ENCODE assay signal across 22 cellular contexts in the genomic region with DNA sequence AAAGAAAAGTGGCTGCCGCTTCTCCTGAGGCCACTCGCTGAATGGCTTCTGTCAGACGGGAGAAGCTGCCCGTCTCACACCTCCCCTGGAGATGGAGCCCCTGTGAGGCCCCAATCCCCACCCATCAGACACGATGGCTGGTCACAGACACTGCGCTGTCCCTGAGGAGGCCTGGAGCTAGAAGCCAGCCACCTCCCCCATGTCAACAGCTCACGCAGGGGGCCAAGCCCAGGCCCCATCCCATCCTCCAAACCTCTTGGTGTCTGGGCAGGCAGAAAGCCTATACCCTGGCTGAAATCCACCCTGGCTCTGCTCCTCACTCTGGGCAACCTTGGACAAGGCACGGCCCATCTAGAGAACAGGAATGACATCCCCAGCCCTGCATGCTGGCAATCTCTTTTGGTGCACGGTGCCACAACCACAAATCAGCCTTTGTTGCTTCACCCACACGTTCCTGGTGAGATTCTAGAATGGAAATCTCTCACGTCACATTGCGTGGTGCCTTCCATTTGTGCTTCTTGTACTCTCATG.
"Had no signal": no experiment of that assay in that cellular context is flagged by ENCODE, and none has a peak within 500 bp of the region (broad histone marks: within the 10 kb centered on the region; RNA-seq: fewer than 3 reads in every experiment).

No MANE protein-coding gene starts in this region.

- DNase-seq: activated CD4-positive, alpha-beta T cell treated with anti-CD3 and anti-CD28 coated beads for 4 hours; activated CD4-positive, CD25-positive, alpha-beta regulatory T cell; activated CD8-positive, alpha-beta memory T cell treated with anti-CD3 and anti-CD28 coated beads for 24 hours; activated effector memory CD4-positive, alpha-beta T cell treated with anti-CD3 and anti-CD28 coated beads, Interleukin-2, amount 50 U/mL, for 16 hours; activated naive CD4-positive, alpha-beta T cell treated with Interleukin-2 at 50 U/mL for 16 hours; activated naive CD8-positive, alpha-beta T cell treated with anti-CD3 and anti-CD28 coated beads, Interleukin-2, amount 50 U/mL, for 24 hours; activated T-cell treated with anti-CD3 and anti-CD28 coated beads, Interleukin-2, amount 50 U/mL, for 4 hours; amniotic stem cell; NCI-H1092; NCI-H1417; NCI-H1694 treated with DMSO at 0.1 percent for 48 hours; NCI-H2029 treated with DMSO at 0.1 percent for 48 hours; NCI-H345; NCI-H510A; NCI-H526 treated with DMSO at 0.1 percent for 48 hours; NCI-H82; T-cell had no signal

- H3K27me3 Mint-ChIP-seq: activated naive CD8-positive, alpha-beta T cell treated with anti-CD3 and anti-CD28 coated beads, Interleukin-2, amount 50 U/mL, for 24 hours had no signal

- H3K4me3 ChIP-seq: SK-N-MC had no signal

- H3K4me3 Mint-ChIP-seq: activated naive CD8-positive, alpha-beta T cell treated with anti-CD3 and anti-CD28 coated beads, Interleukin-2, amount 50 U/mL, for 24 hours; activated T-cell treated with anti-CD3 and anti-CD28 coated beads, Interleukin-2, amount 50 U/mL, for 4 hours; brain; T-cell had no signal

- ATAC-seq: activated naive CD4-positive, alpha-beta T cell treated with anti-CD3 and anti-CD28 coated beads, Interleukin-2, amount 50 U/mL, for 72 hours; activated naive CD8-positive, alpha-beta T cell treated with anti-CD3 and anti-CD28 coated beads, Interleukin-2, amount 50 U/mL, for 24 hours; activated T-cell treated with anti-CD3 and anti-CD28 coated beads, Interleukin-2, amount 50 U/mL, for 4 hours; T-cell had no signal

- H3K27ac ChIP-seq: KMS-11, SK-N-MC, VCaP had no signal

- H3K36me3 Mint-ChIP-seq: activated naive CD4-positive, alpha-beta T cell treated with anti-CD3 and anti-CD28 coated beads, Interleukin-2, amount 50 U/mL, for 72 hours; brain; T-cell had no signal

- H3K4me1 Mint-ChIP-seq: activated naive CD8-positive, alpha-beta T cell treated with anti-CD3 and anti-CD28 coated beads, Interleukin-2, amount 50 U/mL, for 24 hours; T-cell had no signal

- H3K27ac Mint-ChIP-seq: activated naive CD4-positive, alpha-beta T cell treated with anti-CD3 and anti-CD28 coated beads, Interleukin-2, amount 50 U/mL, for 72 hours; activated naive CD8-positive, alpha-beta T cell treated with anti-CD3 and anti-CD28 coated beads, Interleukin-2, amount 50 U/mL, for 24 hours; T-cell had no signal
